Comparison of ENCODE assay signal across 9 cellular contexts in genomic region chr11:69444381-69445130, GRCh38.
DNase-seq lines count a peak whose midpoint lies in the region; ATAC-seq and TF ChIP-seq lines count a peak whose summit lies in the region.
"Had no signal": no experiment of that assay in that cellular context is flagged by ENCODE, and none has a peak within 500 bp of the region (broad histone marks: within the 10 kb centered on the region; RNA-seq: fewer than 3 reads in every experiment).

No MANE protein-coding gene starts in this region.

- DNase-seq in HS-5 (ENCODE audit: low read depth) = peak; percentile 71
- DNase-seq in astrocyte of the spinal cord (ENCODE audit: low read depth, low spot score) = peak; percentile 78
- DNase-seq in iris pigment epithelial cell (ENCODE audit: low read depth) = peak; percentile 97
- no peak for DNase-seq in stimulated activated naive B cell treated with anti-CD40 and anti-IgM and Interleukin-4, amounts not matched to agents 10 μg/mL and 1 μg/mL and 100 μg/mL, for 72 hours
- DNase-seq in NCI-H2081 (lab: John Stamatoyannopoulos, UW) = no peak
- no peak for DNase-seq in NCI-H1436 (lab: John Stamatoyannopoulos, UW)
- DNase-seq in NCI-H146 treated with DMSO at 0.1 percent for 48 hours (lab: John Stamatoyannopoulos, UW; ENCODE audit: unreplicated experiment) = no peak

- ATAC-seq in stimulated activated naive B cell treated with anti-CD40 and anti-IgM and Interleukin-4, amounts not matched to agents 10 μg/mL and 1 μg/mL and 100 μg/mL, for 72 hours (replicated peaks) = no peak
- ATAC-seq in HG02970 (IDR thresholded peaks at IDR 0.05; ENCODE audit: low FRiP score, unreplicated experiment) = no peak
- ATAC-seq: naive thymus-derived CD8-positive, alpha-beta T cell had no signal

- H3K27me3 Mint-ChIP-seq in stimulated activated naive B cell treated with anti-CD40 and anti-IgM and Interleukin-4, amounts not matched to agents 10 μg/mL and 1 μg/mL and 100 μg/mL, for 72 hours = peaks cover 17 to 26% of the 10 kb centered on the region in 2 donors

- H3K9me3 Mint-ChIP-seq in stimulated activated naive B cell treated with anti-CD40 and anti-IgM and Interleukin-4, amounts not matched to agents 10 μg/mL and 1 μg/mL and 100 μg/mL, for 72 hours = no peaks in the 10 kb centered on the region
- H3K9me3 Mint-ChIP-seq: naive thymus-derived CD8-positive, alpha-beta T cell had no signal

- peaks cover 26 to 42% of the 10 kb centered on the region in 2 donors for H3K4me1 Mint-ChIP-seq in stimulated activated naive B cell treated with anti-CD40 and anti-IgM and Interleukin-4, amounts not matched to agents 10 μg/mL and 1 μg/mL and 100 μg/mL, for 72 hours

- H3K4me3 ChIP-seq in astrocyte of the spinal cord (ENCODE audit: low read depth, low read length) = no peak overlapping the region

- no peak overlapping the region for H3K4me3 Mint-ChIP-seq in stimulated activated naive B cell treated with anti-CD40 and anti-IgM and Interleukin-4, amounts not matched to agents 10 μg/mL and 1 μg/mL and 100 μg/mL, for 72 hours

- TF ChIP-seq CTCF in astrocyte of the spinal cord (IDR thresholded peaks at IDR 0.05; ENCODE audit: low read depth, low read length) = peak; percentile 31

- peak overlapping the region; percentile 84 for H3K27ac Mint-ChIP-seq in stimulated activated naive B cell treated with anti-CD40 and anti-IgM and Interleukin-4, amounts not matched to agents 10 μg/mL and 1 μg/mL and 100 μg/mL, for 72 hours
- H3K27ac Mint-ChIP-seq: naive thymus-derived CD8-positive, alpha-beta T cell had no signal

- in situ Hi-C loops in astrocyte of the spinal cord (cut with HindIII; ENCODE audit: low sequenced_read_pairs) = loop anchor here (10.0 kb wide), 1 partner anchor 80 kb away; no protein-coding TSS in a partner anchor

- H3K36me3 Mint-ChIP-seq in stimulated activated naive B cell treated with anti-CD40 and anti-IgM and Interleukin-4, amounts not matched to agents 10 μg/mL and 1 μg/mL and 100 μg/mL, for 72 hours = no peaks in the 10 kb centered on the region

Comparison
In these comparisons a context has a peak if more than half of its experiments do, and no peak if none do; other contexts are left out.
1. DNase-seq: peak in HS-5 (single experiment), astrocyte of the spinal cord (single experiment) and iris pigment epithelial cell (single experiment); none in stimulated activated naive B cell treated with anti-CD40 and anti-IgM and Interleukin-4, amounts not matched to agents 10 μg/mL and 1 μg/mL and 100 μg/mL, for 72 hours (single experiment), NCI-H2081 (0 of 2), NCI-H1436 (single experiment) and NCI-H146 treated with DMSO at 0.1 percent for 48 hours (single experiment).